Comparison of ENCODE assay signal across 21 cellular contexts in the genomic region with DNA sequence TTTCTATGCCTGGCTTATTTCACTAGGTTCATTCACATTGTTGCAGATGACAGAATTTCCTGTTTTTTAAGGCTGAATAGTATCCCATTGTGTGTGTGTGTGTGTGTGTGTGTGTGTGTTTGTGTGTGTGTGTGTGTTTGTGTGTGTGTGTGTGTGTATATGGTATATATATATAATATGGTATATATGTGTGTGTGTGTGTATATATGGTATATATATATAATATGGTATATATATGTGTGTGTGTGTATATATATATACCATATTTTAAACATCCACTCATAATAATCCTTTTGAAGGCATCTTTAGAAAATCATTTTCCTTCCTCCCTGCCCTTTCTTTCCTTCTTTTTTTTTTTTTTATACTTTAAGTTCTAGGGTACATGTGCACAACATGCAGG. TPM values are rescaled to one million over a fixed set of nuclear protein-coding genes. Genes with fewer than 3 reads are reported as not detected.
"Had no signal": no experiment of that assay in that cellular context is flagged by ENCODE, and none has a peak within 500 bp of the region (broad histone marks: within the 10 kb centered on the region; RNA-seq: fewer than 3 reads in every experiment).

No MANE protein-coding gene starts in this region.

- DNase-seq: IMR-90, Karpas-422, KG1, MG63, NCI-H1092, NCI-H1105 treated with DMSO at 0.1 percent for 48 hours, NCI-H1417 treated with DMSO at 0.1 percent for 48 hours, NCI-H146, NCI-H1694 treated with DMSO at 0.1 percent for 48 hours, NCI-H1930, NCI-H2227 treated with DMSO at 0.1 percent for 48 hours, NCI-H524, NCI-H526 treated with DMSO at 0.1 percent for 48 hours, NCI-H774, SHP77, SK-N-SH, SW 1271 had no signal

- FAIRE-seq: HepG2 had no signal

- ATAC-seq: HepG2 had no signal

- H3K27ac ChIP-seq: RWPE1 had no signal

- H3K4me3 ChIP-seq: MG63 had no signal

- H3K27me3 ChIP-seq: MG63 had no signal

- H3K36me3 ChIP-seq: MG63 had no signal

- H3K9me3 ChIP-seq: MG63, SK-N-SH had no signal

RNA-seq across cellular contexts. Expression of a gene that starts 5.0 kb away (rescaled TPM):
- total RNA-seq: IMR-90, NCI-H460, SK-MEL-5 had no signal
- polyA plus RNA-seq: IMR-90, SK-N-SH had no signal
